ENCODE assay signal across 8 cellular contexts in the genomic region with DNA sequence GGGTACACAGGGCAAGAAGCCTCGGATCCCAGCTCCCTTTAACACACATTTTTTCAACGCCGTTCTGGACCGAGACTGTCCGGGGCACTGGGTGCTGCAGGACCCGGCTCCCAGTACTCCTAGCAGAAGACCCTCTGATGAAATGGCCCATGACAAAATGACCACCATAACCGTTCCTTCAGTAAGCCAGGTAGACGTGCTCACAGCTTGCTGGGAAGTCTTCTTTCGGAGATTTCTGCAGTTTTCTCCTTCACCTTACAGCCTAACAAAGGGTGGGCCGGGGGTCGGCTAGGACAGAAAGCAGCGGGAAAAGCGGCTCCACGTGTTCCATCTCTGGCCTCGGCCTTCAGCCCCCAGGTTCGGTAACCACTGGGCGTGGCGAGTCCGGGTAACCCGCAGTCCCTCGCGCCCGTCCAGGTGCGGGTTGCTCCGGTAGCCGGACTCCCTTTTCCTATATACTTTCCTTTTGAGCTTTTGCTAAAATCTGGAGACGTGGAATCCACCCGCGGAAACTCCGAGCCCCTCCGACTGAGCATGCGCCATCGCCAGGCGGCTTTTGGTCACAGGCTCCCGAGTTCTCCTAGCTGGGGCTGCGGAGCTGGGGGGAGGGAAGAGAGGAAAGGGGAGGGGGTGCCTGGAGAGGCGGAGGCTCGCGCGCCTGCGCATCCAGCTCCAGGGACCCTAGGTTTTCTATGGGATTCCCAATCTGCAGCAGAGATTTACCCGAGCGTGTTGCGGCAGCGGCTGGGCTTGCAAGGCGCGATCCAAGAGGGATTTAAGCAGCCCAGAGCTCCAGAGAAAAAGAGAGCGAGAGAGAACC. TPM values are rescaled to one million over a fixed set of nuclear protein-coding genes. Genes with fewer than 3 reads are reported as not detected.
DNase-seq lines count a peak whose midpoint lies in the region; ATAC-seq, FAIRE-seq and TF ChIP-seq lines count a peak whose summit lies in the region.

VSNL1 (plus strand) TSS at position 704 of the 820 bp plus-strand sequence. CDS start 51,379 bp downstream, outside the sequence.

- H3K9me3 ChIP-seq in adrenal gland (replicated peaks in 1 of 3): no peaks in the 10 kb centered on the region
- no peaks in the 10 kb centered on the region for H3K9me3 ChIP-seq in heart left ventricle
- no peaks in the 10 kb centered on the region for H3K9me3 ChIP-seq in parathyroid adenoma (ENCODE audit: control insufficient read depth, low read length)

- H3K27me3 Mint-ChIP-seq in activated T-helper 1 cell treated with anti-CD3 and anti-CD28 coated beads, Interleukin-12 subunit alpha, Interleukin-12 subunit beta, Interleukin-2, Interleukin-4 antibody, amounts not matched to agents 30 ng/mL and 10 ng/mL and 1 ng/mL, durations not matched to agents 14 hours and 24 hours and 36 hours (ENCODE audit: insufficient read depth): peaks cover 57% of the 10 kb centered on the region

- peak within 1 kb of the TSS in 4 of 5 donors; percentile 35 to 80 (median 50) for H3K27ac ChIP-seq in adrenal gland
- H3K27ac ChIP-seq in heart left ventricle: peak within 1 kb of the TSS; percentile 68 to 93 (median 83)
- H3K27ac ChIP-seq in parathyroid adenoma: no peak within 1 kb of the TSS

- peak; percentile 32 for DNase-seq in AG10803 (ENCODE audit: low read depth)
- DNase-seq in M059J (ENCODE audit: low read depth): peak; percentile 82
- DNase-seq in adrenal gland: peak; percentile 70 to 92 (median 87)
- peak; percentile 78 to 86 (median 84) for DNase-seq in heart left ventricle
- DNase-seq in KBM-7: no peak
- DNase-seq in urothelium cell line (ENCODE audit: low spot score): no peak
- DNase-seq in activated T-helper 1 cell treated with anti-CD3 and anti-CD28 coated beads, Interleukin-12 subunit alpha, Interleukin-12 subunit beta, Interleukin-2, Interleukin-4 antibody, amounts not matched to agents 30 ng/mL and 10 ng/mL and 1 ng/mL, durations not matched to agents 14 hours and 24 hours and 36 hours (ENCODE audit: low spot score): no peak

- TF ChIP-seq POLR2A in adrenal gland (IDR thresholded peaks at IDR 0.05) (peak in 1 of 2 donors; percentile 83), heart left ventricle (IDR thresholded peaks at IDR 0.05) (no peak)

- H3K36me3 ChIP-seq in adrenal gland (replicated peaks in 1 of 2) (no peaks in the 10 kb centered on the region), heart left ventricle (no peaks in the 10 kb centered on the region), parathyroid adenoma (ENCODE audit: control insufficient read depth, insufficient read depth, low read length) (no peaks in the 10 kb centered on the region)

- no peak for TF ChIP-seq CTCF in AG10803 (conservative IDR thresholded peaks at IDR 0.05; ENCODE audit: low read length)
- no peak for TF ChIP-seq CTCF in adrenal gland (IDR thresholded peaks at IDR 0.05)
- TF ChIP-seq CTCF in heart left ventricle (IDR thresholded peaks at IDR 0.05): no peak
- no peak for TF ChIP-seq CTCF in parathyroid adenoma (IDR thresholded peaks at IDR 0.05)

- ATAC-seq in heart left ventricle: peak; percentile 83 to 88 (median 84)

- peaks cover 0 to 5% of the 10 kb centered on the region in 2 donors for H3K4me1 ChIP-seq in adrenal gland (replicated peaks in 1 of 2)
- peaks cover 0 to 13% (median 2%) of the 10 kb centered on the region in 12 donors for H3K4me1 ChIP-seq in heart left ventricle
- no peaks in the 10 kb centered on the region for H3K4me1 ChIP-seq in parathyroid adenoma

- intact Hi-C loops in adrenal gland (cut with DNase I) (no loop called here), heart left ventricle (cut with DNase I) (loop anchor here in 5 of 10 donors (2.0 to 10.0 kb wide), 6 partner anchors 21 to 122 kb away; partner anchors contain the start of gene RAD51AP2 (in 1 of the 5))
- intact Hi-C loops in activated T-helper 1 cell treated with anti-CD3 and anti-CD28 coated beads, Interleukin-12 subunit alpha, Interleukin-12 subunit beta, Interleukin-2, Interleukin-4 antibody, amounts not matched to agents 30 ng/mL and 10 ng/mL and 1 ng/mL, durations not matched to agents 14 hours and 24 hours and 36 hours (cut with micrococcal nuclease): loop anchor here (5.0 kb wide), 1 partner anchor 1812 kb away; no protein-coding TSS in a partner anchor

- peak within 1 kb of the TSS; percentile 53 for H2AFZ ChIP-seq in parathyroid adenoma

- no peak within 1 kb of the TSS for H3K4me3 Mint-ChIP-seq in activated T-helper 1 cell treated with anti-CD3 and anti-CD28 coated beads, Interleukin-12 subunit alpha, Interleukin-12 subunit beta, Interleukin-2, Interleukin-4 antibody, amounts not matched to agents 30 ng/mL and 10 ng/mL and 1 ng/mL, durations not matched to agents 14 hours and 24 hours and 36 hours

- H3K4me3 ChIP-seq in AG10803 (ENCODE audit: low read length) (peak within 1 kb of the TSS; percentile 51), adrenal gland (peak within 1 kb of the TSS in 2 of 4 donors; percentile 34 to 51), heart left ventricle (peak within 1 kb of the TSS; percentile 42 to 72 (median 57)), parathyroid adenoma (ENCODE audit: low read depth, low read length) (peak within 1 kb of the TSS; percentile 48)

- H3K27me3 ChIP-seq in adrenal gland: peaks cover 5% of the 10 kb centered on the region
- peaks cover 0 to 74% (median 26%) of the 10 kb centered on the region in 9 donors for H3K27me3 ChIP-seq in heart left ventricle
- H3K27me3 ChIP-seq in parathyroid adenoma (ENCODE audit: control insufficient read depth, insufficient read depth, low read length): peaks cover 11% of the 10 kb centered on the region

- H3K9me3 Mint-ChIP-seq in activated T-helper 1 cell treated with anti-CD3 and anti-CD28 coated beads, Interleukin-12 subunit alpha, Interleukin-12 subunit beta, Interleukin-2, Interleukin-4 antibody, amounts not matched to agents 30 ng/mL and 10 ng/mL and 1 ng/mL, durations not matched to agents 14 hours and 24 hours and 36 hours: no peaks in the 10 kb centered on the region

- H3K36me3 Mint-ChIP-seq in activated T-helper 1 cell treated with anti-CD3 and anti-CD28 coated beads, Interleukin-12 subunit alpha, Interleukin-12 subunit beta, Interleukin-2, Interleukin-4 antibody, amounts not matched to agents 30 ng/mL and 10 ng/mL and 1 ng/mL, durations not matched to agents 14 hours and 24 hours and 36 hours (ENCODE audit: low read depth): peaks cover 2% of the 10 kb centered on the region

- H3K27ac Mint-ChIP-seq in activated T-helper 1 cell treated with anti-CD3 and anti-CD28 coated beads, Interleukin-12 subunit alpha, Interleukin-12 subunit beta, Interleukin-2, Interleukin-4 antibody, amounts not matched to agents 30 ng/mL and 10 ng/mL and 1 ng/mL, durations not matched to agents 14 hours and 24 hours and 36 hours: no peak within 1 kb of the TSS

- WGBS in adrenal gland, 4 donors: 0 to 2% (median 2%) methylated on average over 33 to 48 of the region's 48 CpGs
- 0 to 2% (median 1%) methylated on average over 36 to 48 of the region's 48 CpGs for WGBS in heart left ventricle, 4 donors

- peaks cover 5% of the 10 kb centered on the region for H3K4me1 Mint-ChIP-seq in activated T-helper 1 cell treated with anti-CD3 and anti-CD28 coated beads, Interleukin-12 subunit alpha, Interleukin-12 subunit beta, Interleukin-2, Interleukin-4 antibody, amounts not matched to agents 30 ng/mL and 10 ng/mL and 1 ng/mL, durations not matched to agents 14 hours and 24 hours and 36 hours (ENCODE audit: low read depth)

- in situ Hi-C loops in KBM-7 (cut with MboI; ENCODE audit: low pct_unique_long_range_greater_than_20kb, low sequenced_read_pairs): no loop called here

- peak within 1 kb of the TSS; percentile 70 for H3K4me2 ChIP-seq in parathyroid adenoma (ENCODE audit: low read length)

- no peak for FAIRE-seq in urothelium cell line (lab: Jason Lieb, UNC)

- H3K9ac ChIP-seq in parathyroid adenoma: no peak within 1 kb of the TSS

- H3K79me2 ChIP-seq in parathyroid adenoma: no peaks in the 10 kb centered on the region

RNA-seq across cellular contexts. Expression of gene VSNL1, which starts in this region (rescaled TPM):
- 0.94 and 2.2 TPM in 2 replicates for total RNA-seq in M059J (2014; rRNA removed; shearing (Covaris generic))
- total RNA-seq in adrenal gland: 10 to 100 TPM in 7 of 8 donors, 1 to 10 TPM in 1; 7.2 to 51.1 (median 17.9) TPM
- 10 to 100 TPM; 13.0 to 36.4 (median 22.0) TPM for polyA plus RNA-seq in adrenal gland
- 10 to 100 TPM in 8 of 9 donors, 1 to 10 TPM in 1; 2.6 to 26.3 (median 19.6) TPM for total RNA-seq in heart left ventricle
- polyA plus RNA-seq in heart left ventricle: 1 to 10 TPM; 8.3 to 8.5 TPM
- total RNA-seq in activated T-helper 1 cell treated with anti-CD3 and anti-CD28 coated beads, Interleukin-12 subunit alpha, Interleukin-12 subunit beta, Interleukin-2, Interleukin-4 antibody, amounts not matched to agents 30 ng/mL and 10 ng/mL and 1 ng/mL, durations not matched to agents 14 hours and 24 hours and 36 hours: not detected in 2 replicates

Comparison
In these comparisons a context has a peak if more than half of its experiments do, and no peak if none do; other contexts are left out.
1. DNase-seq: peak in AG10803 (single experiment), M059J (single experiment), adrenal gland (7 of 7) and heart left ventricle (5 of 5); none in KBM-7 (single experiment), urothelium cell line (single experiment) and activated T-helper 1 cell treated with anti-CD3 and anti-CD28 coated beads, Interleukin-12 subunit alpha, Interleukin-12 subunit beta, Interleukin-2, Interleukin-4 antibody, amounts not matched to agents 30 ng/mL and 10 ng/mL and 1 ng/mL, durations not matched to agents 14 hours and 24 hours and 36 hours (single experiment).